ENCODE assay signal across 8 cellular contexts in genomic region chr12:64825143-64826011, GRCh38. TPM values are rescaled to one million over a fixed set of nuclear protein-coding genes. Genes with fewer than 3 reads are reported as not detected.
A peak's percentile ranks its signal among the peaks of the same experiment; 100 is the strongest.
DNase-seq lines count a peak whose midpoint lies in the region; ATAC-seq and TF ChIP-seq lines count a peak whose summit lies in the region.

No MANE protein-coding gene starts in this region.

- DNase-seq in NCI-H1436 treated with DMSO at 0.1 percent for 48 hours (lab: John Stamatoyannopoulos, UW) (peak; percentile 10), memory B cell (ENCODE audit: low spot score in 2 of 2) (no peak), uterus (no peak), mesenteric fat pad (ENCODE audit: low spot score) (no peak), SW 1271 (lab: John Stamatoyannopoulos, UW) (no peak)

- H3K9me3 Mint-ChIP-seq in activated naive CD8-positive, alpha-beta T cell (ENCODE audit: low read depth) = no peaks in the 10 kb centered on the region
- no peaks in the 10 kb centered on the region for H3K9me3 Mint-ChIP-seq in memory B cell

- no peak for TF ChIP-seq CTCF in uterus (IDR thresholded peaks at IDR 0.05)

- H3K36me3 Mint-ChIP-seq in activated naive CD8-positive, alpha-beta T cell = peaks cover under 1% of the 10 kb centered on the region
- peaks cover 1% of the 10 kb centered on the region for H3K36me3 Mint-ChIP-seq in memory B cell

- H3K27ac ChIP-seq in uterus = no peak overlapping the region

- peaks cover 16% of the 10 kb centered on the region for H3K4me1 Mint-ChIP-seq in activated naive CD8-positive, alpha-beta T cell (ENCODE audit: low read depth)
- peaks cover 12% of the 10 kb centered on the region for H3K4me1 Mint-ChIP-seq in memory B cell

- peak overlapping the region; percentile 77 for H3K4me3 Mint-ChIP-seq in activated naive CD8-positive, alpha-beta T cell
- peak overlapping the region; percentile 81 for H3K4me3 Mint-ChIP-seq in memory B cell

- no peak for TF ChIP-seq POLR2A in uterus (IDR thresholded peaks at IDR 0.05)

- H3K27ac Mint-ChIP-seq in activated naive CD8-positive, alpha-beta T cell = no peak overlapping the region
- no peak overlapping the region for H3K27ac Mint-ChIP-seq in memory B cell

- peaks cover 40% of the 10 kb centered on the region for H3K27me3 Mint-ChIP-seq in activated naive CD8-positive, alpha-beta T cell
- H3K27me3 Mint-ChIP-seq in memory B cell = peaks cover 34% of the 10 kb centered on the region

- intact Hi-C loops in uterus (cut with DNase I; ENCODE audit: low total_unique reads) = no loop called here

- H3K4me1 ChIP-seq in uterus = peaks cover 0 to 11% of the 10 kb centered on the region in 2 donors

- H3K36me3 ChIP-seq in uterus = no peaks in the 10 kb centered on the region

- H3K4me3 ChIP-seq in uterus = peak overlapping the region; percentile 18 to 32

- peaks cover 0 to 3% of the 10 kb centered on the region in 2 donors for H3K9me3 ChIP-seq in uterus

- H3K27me3 ChIP-seq in uterus = peaks cover 0 to 15% of the 10 kb centered on the region in 2 donors

- ATAC-seq in GM18867 (IDR thresholded peaks at IDR 0.05; ENCODE audit: unreplicated experiment) = peak; percentile 12
- ATAC-seq in memory B cell (ENCODE audit: low read depth) = peak; percentile 19
- ATAC-seq in GM21737 (IDR thresholded peaks at IDR 0.05; ENCODE audit: unreplicated experiment) = no peak

RNA-seq across cellular contexts. Expression of gene TBC1D30, which starts 0.9 kb away (rescaled TPM):
- 10 to 100 TPM in 2 of 4 donors, 1 to 10 TPM in 2; 3.2 to 14.8 (median 9.5) TPM for total RNA-seq in uterus
- 5.9 TPM for total RNA-seq in mesenteric fat pad
